10 cellular contexts compared by ENCODE assay signal in genomic region chr11:123174196-123175183, GRCh38. TPM values are rescaled to one million over a fixed set of nuclear protein-coding genes. Genes with fewer than 3 reads are reported as not detected.
A peak's percentile ranks its signal among the peaks of the same experiment; 100 is the strongest.
DNase-seq lines count a peak whose midpoint lies in the region; ATAC-seq, FAIRE-seq and TF ChIP-seq lines count a peak whose summit lies in the region.
"Had no signal": no experiment of that assay in that cellular context is flagged by ENCODE, and none has a peak within 500 bp of the region (broad histone marks: within the 10 kb centered on the region; RNA-seq: fewer than 3 reads in every experiment).

No MANE protein-coding gene starts in this region.

- H3K36me3 ChIP-seq in HUES64 (ENCODE audit: insufficient read depth, low read length) (no peaks in the 10 kb centered on the region), breast epithelium (no peaks in the 10 kb centered on the region), left lung (no peaks in the 10 kb centered on the region), transverse colon (no peaks in the 10 kb centered on the region), small intestine (ENCODE audit: control insufficient read depth in 2 of 2, insufficient read depth in 2 of 2, low read length in 2 of 2) (no peaks in the 10 kb centered on the region)
- H3K36me3 ChIP-seq: WERI-Rb-1 had no signal

- peak; percentile 77 for ATAC-seq in left lung
- no peak for ATAC-seq in GM19035 (IDR thresholded peaks at IDR 0.05; ENCODE audit: unreplicated experiment)

- peak in 1 of 2 donors; percentile 61 for DNase-seq in breast epithelium (ENCODE audit: low spot score in 2 of 2)
- DNase-seq in left lung = no peak
- peak; percentile 60 for DNase-seq in transverse colon
- DNase-seq in NCI-H526 treated with DMSO at 0.1 percent for 48 hours (lab: John Stamatoyannopoulos, UW) = no peak
- no peak for DNase-seq in small intestine
- DNase-seq in GOT3 (lab: John Stamatoyannopoulos, UW) = no peak
- DNase-seq: stimulated activated CD4-positive, alpha-beta T cell treated with anti-CD3 and anti-CD28 coated beads, Interleukin-2, amount 100 ng/mL, for 48 hours; WERI-Rb-1 had no signal

- peak overlapping the region; percentile 63; the same call in 1 of the 2 replicates for H3K27ac ChIP-seq in HUES64 (ENCODE audit: low read depth, low read length)
- H3K27ac ChIP-seq in breast epithelium = peak overlapping the region; percentile 46 to 68
- H3K27ac ChIP-seq in left lung = peak overlapping the region in 1 of 2 donors; percentile 70
- H3K27ac ChIP-seq in transverse colon = peak overlapping the region; percentile 69 to 83 (median 77)
- H3K27ac ChIP-seq in small intestine (ENCODE audit: low read depth in 1 of 2, low read length in 1 of 2) = peak overlapping the region in 1 of 2 donors; percentile 68
- H3K27ac ChIP-seq: WERI-Rb-1 had no signal

- FAIRE-seq in small intestine (lab: Jason Lieb, UNC) = no peak

- H3K4me1 ChIP-seq in HUES64 (ENCODE audit: insufficient read depth, low read length) = peaks cover 40% of the 10 kb centered on the region
- H3K4me1 ChIP-seq in breast epithelium = peaks cover 4 to 7% of the 10 kb centered on the region in 2 donors
- peaks cover 0 to 12% of the 10 kb centered on the region in 2 donors for H3K4me1 ChIP-seq in left lung
- H3K4me1 ChIP-seq in transverse colon = peaks cover 3 to 20% (median 5%) of the 10 kb centered on the region in 4 donors
- H3K4me1 ChIP-seq in small intestine (ENCODE audit: control insufficient read depth in 2 of 2, insufficient read depth in 1 of 2, low read depth in 1 of 2, low read length in 1 of 2) = peaks cover 0 to 1% of the 10 kb centered on the region in 2 donors

- H3K4me3 ChIP-seq in HUES64 (ENCODE audit: low read length) = no peak overlapping the region
- no peak overlapping the region for H3K4me3 ChIP-seq in breast epithelium
- no peak overlapping the region for H3K4me3 ChIP-seq in left lung
- H3K4me3 ChIP-seq in transverse colon = no peak overlapping the region
- no peak overlapping the region for H3K4me3 ChIP-seq in small intestine (ENCODE audit: low read depth in 1 of 2, low read length in 2 of 2)

- no peak for TF ChIP-seq EP300 in transverse colon (IDR thresholded peaks at IDR 0.05; ENCODE audit: low read depth)

- TF ChIP-seq POLR2A in breast epithelium (IDR thresholded peaks at IDR 0.05) (no peak), transverse colon (IDR thresholded peaks at IDR 0.05) (no peak)

- H3K27me3 ChIP-seq in HUES64 (ENCODE audit: insufficient read depth, low read length) = no peaks in the 10 kb centered on the region
- H3K27me3 ChIP-seq in breast epithelium = no peaks in the 10 kb centered on the region
- H3K27me3 ChIP-seq in left lung = no peaks in the 10 kb centered on the region
- H3K27me3 ChIP-seq in transverse colon = no peaks in the 10 kb centered on the region
- H3K27me3 ChIP-seq in small intestine (ENCODE audit: control insufficient read depth in 2 of 2, insufficient read depth in 2 of 2, low read length in 2 of 2) = no peaks in the 10 kb centered on the region

- H3K9me3 ChIP-seq in HUES64 (ENCODE audit: insufficient read depth, low read depth, low read length) (no peaks in the 10 kb centered on the region), breast epithelium (no peaks in the 10 kb centered on the region), left lung (no peaks in the 10 kb centered on the region), transverse colon (no peaks in the 10 kb centered on the region), small intestine (ENCODE audit: control insufficient read depth, low read depth) (no peaks in the 10 kb centered on the region)

- intact Hi-C loops in breast epithelium (cut with DNase I; ENCODE audit: low total_unique reads) = no loop called here
- intact Hi-C loops in left lung (cut with DNase I) = no loop called here
- intact Hi-C loops in transverse colon (cut with DNase I; ENCODE audit: low total_unique reads) = no loop called here

- TF ChIP-seq CTCF in breast epithelium (IDR thresholded peaks at IDR 0.05) (no peak), left lung (IDR thresholded peaks at IDR 0.05) (no peak), transverse colon (IDR thresholded peaks at IDR 0.05) (no peak)

- H3K9ac ChIP-seq in HUES64 (ENCODE audit: low read depth, low read length) = no peak overlapping the region

- 78% methylated on average over 6 of the region's 7 CpGs for WGBS in HUES64
- 65 to 70% methylated on average over 7 of the region's 7 CpGs for WGBS in transverse colon (ENCODE audit: low coverage in 1 of 2), 2 donors
- WGBS in small intestine, 3 donors = 61 to 70% (median 70%) methylated on average over 7 of the region's 7 CpGs

- in situ Hi-C loops in transverse colon (cut with MboI; ENCODE audit: low pct_ligation_motif_present in 1 of 4, low pct_unique_long_range_greater_than_20kb in 1 of 4, low sequenced_read_pairs in 3 of 4) = no loop called here

RNA-seq across cellular contexts. Expression of gene CLMP, which starts 20.6 kb away (rescaled TPM):
- polyA plus RNA-seq in HUES64 (2013, experiment 1 of 2) = 14.7 TPM
- 12.2 TPM for polyA plus RNA-seq in HUES64 (2013, experiment 2 of 2)
- total RNA-seq in breast epithelium = 100 to 1,000 TPM in 1 of 3 donors, 10 to 100 TPM in 2; 70.8 to 241 (median 82.9) TPM
- total RNA-seq in left lung = 10 to 100 TPM; 20.4 to 22.5 TPM
- total RNA-seq in transverse colon = 10 to 100 TPM; 23.6 to 49.4 (median 38.0) TPM
- 10 to 100 TPM in 1 of 3 donors, 1 to 10 TPM in 1, under 1 TPM in 1; 0.22 to 12.2 (median 3.5) TPM for polyA plus RNA-seq in small intestine
